ENCODE assay signal across 8 cellular contexts in genomic region chr7:143287935-143288826, GRCh38. TPM values are rescaled to one million over a fixed set of nuclear protein-coding genes. Genes with fewer than 3 reads are reported as not detected.
DNase-seq lines count a peak whose midpoint lies in the region; ATAC-seq and TF ChIP-seq lines count a peak whose summit lies in the region.

Gene CASP2 (plus strand): TSS chr7:143288351. CDS start chr7:143288456, 105 bp downstream.

- peak; percentile 91 for ATAC-seq in GM21737 (IDR thresholded peaks at IDR 0.05; ENCODE audit: unreplicated experiment)

- H3K9ac ChIP-seq in muscle layer of colon (ENCODE audit: low read length) = peak within 1 kb of the TSS; percentile 50

- DNase-seq in DMS79 (lab: John Stamatoyannopoulos, UW) = peak; percentile 97
- DNase-seq in KG1 (lab: John Stamatoyannopoulos, UW) = peak; percentile 55
- DNase-seq in activated T-cell treated with anti-CD3 and anti-CD28 coated beads, Interleukin-2, amount 50 U/mL, for 24 hours = peak; percentile 98
- DNase-seq in stimulated activated CD8-positive, alpha-beta memory T cell treated with anti-CD3 and anti-CD28 coated beads, Interleukin-7, amount 100 ng/mL, for 1 hour (ENCODE audit: low read depth in 2 of 2) = peak; percentile 96 to 97

- H3K27ac ChIP-seq in esophagus (ENCODE audit: low read depth in 2 of 2, low read length in 1 of 2) = peak within 1 kb of the TSS; percentile 71 to 91
- peak within 1 kb of the TSS; percentile 77 for H3K27ac ChIP-seq in muscle layer of colon (ENCODE audit: low read depth, low read length)

- peaks cover 52% of the 10 kb centered on the region for H3K36me3 Mint-ChIP-seq in activated T-cell treated with anti-CD3 and anti-CD28 coated beads, Interleukin-2, amount 50 U/mL, for 24 hours (ENCODE audit: low read depth)

- peak within 1 kb of the TSS; percentile 92 for H3K4me3 Mint-ChIP-seq in activated T-cell treated with anti-CD3 and anti-CD28 coated beads, Interleukin-2, amount 50 U/mL, for 24 hours

- WGBS in esophagus, 2 donors = 2 to 4% methylated on average over 76 to 84 of the region's 84 CpGs

- peaks cover 6 to 8% of the 10 kb centered on the region in 2 donors for H3K36me3 ChIP-seq in esophagus (ENCODE audit: control insufficient read depth in 2 of 2, insufficient read depth in 2 of 2, low read length in 1 of 2)
- peaks cover 10% of the 10 kb centered on the region for H3K36me3 ChIP-seq in muscle layer of colon (ENCODE audit: insufficient read depth, low read length)

- peaks cover 0 to 5% of the 10 kb centered on the region in 2 donors for H3K4me1 ChIP-seq in esophagus (ENCODE audit: control insufficient read depth in 2 of 2, insufficient read depth in 2 of 2, low read length in 1 of 2)
- peaks cover 24% of the 10 kb centered on the region for H3K4me1 ChIP-seq in muscle layer of colon (ENCODE audit: insufficient read depth, low read length)

- peaks cover 48% of the 10 kb centered on the region for H3K4me1 Mint-ChIP-seq in activated T-cell treated with anti-CD3 and anti-CD28 coated beads, Interleukin-2, amount 50 U/mL, for 24 hours (ENCODE audit: low read depth)

- peak within 1 kb of the TSS; percentile 85 for H3K4me3 ChIP-seq in esophagus (ENCODE audit: low read depth in 1 of 2, low read length in 2 of 2)
- peak within 1 kb of the TSS; percentile 71 to 90 for H3K4me3 ChIP-seq in muscle layer of colon (ENCODE audit: low read depth in 1 of 2, low read length in 2 of 2)

- H3K27ac Mint-ChIP-seq in activated T-cell treated with anti-CD3 and anti-CD28 coated beads, Interleukin-2, amount 50 U/mL, for 24 hours = peak within 1 kb of the TSS; percentile 97

- no peaks in the 10 kb centered on the region for H3K27me3 Mint-ChIP-seq in activated T-cell treated with anti-CD3 and anti-CD28 coated beads, Interleukin-2, amount 50 U/mL, for 24 hours

- H3K9me3 ChIP-seq in esophagus (ENCODE audit: control insufficient read depth in 2 of 2, insufficient read depth in 1 of 2, low read depth in 1 of 2, low read length in 1 of 2) (no peaks in the 10 kb centered on the region), muscle layer of colon (ENCODE audit: low read length) (no peaks in the 10 kb centered on the region)

- H3K27me3 ChIP-seq in esophagus (ENCODE audit: control insufficient read depth in 1 of 2, insufficient read depth in 2 of 2, low read length in 2 of 2) = no peaks in the 10 kb centered on the region
- no peaks in the 10 kb centered on the region for H3K27me3 ChIP-seq in muscle layer of colon (ENCODE audit: control insufficient read depth in 1 of 2, insufficient read depth in 2 of 2, low read length in 2 of 2)

- peaks cover 7% of the 10 kb centered on the region for H3K9me3 Mint-ChIP-seq in activated T-cell treated with anti-CD3 and anti-CD28 coated beads, Interleukin-2, amount 50 U/mL, for 24 hours

TF ChIP-seq in PFSK-1, 5 proteins besides CTCF, POLR2A, EP300 and RAD21:
- peak; percentile 66 for TF ChIP-seq POLR2AphosphoS5 (IDR thresholded peaks at IDR 0.05; ENCODE audit: low read depth, low read length)
- TF ChIP-seq FOXP2 (optimal IDR thresholded peaks at IDR 0.05; ENCODE audit: borderline replicate concordance, extremely low read depth, extremely low read length, insufficient read depth) = peak; percentile 75
- TF ChIP-seq TAF1 (IDR thresholded peaks at IDR 0.05; ENCODE audit: borderline replicate concordance, insufficient read depth, low read length) = peak; percentile 32; the same call in 1 of the 2 replicates
- no peak for TF ChIP-seq SIN3A (IDR thresholded peaks at IDR 0.05; ENCODE audit: borderline replicate concordance, insufficient read depth, low read length)
- TF ChIP-seq REST (IDR thresholded peaks at IDR 0.05; ENCODE audit: insufficient read depth in 1 of 2, low read depth in 2 of 2, low read length in 2 of 2) = 0 out of 4 replicates have a peak, but pooled peaks of 1 of the 2 experiments have one; percentile 19

RNA-seq across cellular contexts. Expression of gene CASP2, which starts in this region (rescaled TPM):
- polyA plus RNA-seq in PFSK-1 (2012; ENCODE audit: insufficient read length, low read depth) = 8.4 TPM
- polyA plus RNA-seq in esophagus = 1 to 10 TPM; 6.6 to 7.2 TPM

Comparison
In these comparisons a context has a peak if more than half of its experiments do, and no peak if none do; other contexts are left out.
1. Peak in every context shown above with its lines: DNase-seq, ATAC-seq, H3K4me3 ChIP-seq and H3K27ac ChIP-seq.